Comparison of ENCODE assay signal across 10 cellular contexts in genomic region chrX:13082286-13083065, GRCh38. TPM values are rescaled to one million over a fixed set of nuclear protein-coding genes. Genes with fewer than 3 reads are reported as not detected.
DNase-seq lines count a peak whose midpoint lies in the region; ATAC-seq and TF ChIP-seq lines count a peak whose summit lies in the region.
"Had no signal": no experiment of that assay in that cellular context is flagged by ENCODE, and none has a peak within 500 bp of the region (broad histone marks: within the 10 kb centered on the region; RNA-seq: fewer than 3 reads in every experiment).

No MANE protein-coding gene starts in this region.

- POLR2A ChIA-PET in CD8-positive, alpha-beta memory T cell (lab: Charles Lee) = interaction anchor here (1.0 to 3.6 kb wide), 9 partner anchors 8 to 136 kb away, joined by 3 to 35 read pairs (median 5); partner anchors contain the start of gene TMSB4X
- POLR2A ChIA-PET in naive thymus-derived CD8-positive, alpha-beta T cell (lab: Charles Lee) = interaction anchor here (0.6 to 20.9 kb wide), 19 partner anchors 8 to 134 kb away, joined by 3 to 1055 read pairs (median 6); partner anchors contain the start of gene TMSB4X
- POLR2A ChIA-PET in WTC11 (lab: Charles Lee) = no interaction called here

- no peaks in the 10 kb centered on the region for H3K36me3 ChIP-seq in CD8-positive, alpha-beta memory T cell (ENCODE audit: insufficient read depth, low read length)

- H3K36me3 Mint-ChIP-seq in CD8-positive, alpha-beta memory T cell = peaks cover 0 to 9% (median 0%) of the 10 kb centered on the region in 3 donors
- no peaks in the 10 kb centered on the region for H3K36me3 Mint-ChIP-seq in activated naive CD8-positive, alpha-beta T cell
- peaks cover 0 to 2% (median 0%) of the 10 kb centered on the region in 3 donors for H3K36me3 Mint-ChIP-seq in naive thymus-derived CD8-positive, alpha-beta T cell
- no peaks in the 10 kb centered on the region for H3K36me3 Mint-ChIP-seq in WTC11

- H3K4me3 ChIP-seq in CD8-positive, alpha-beta memory T cell (ENCODE audit: low read length) = peak overlapping the region; percentile 5
- H3K4me3 ChIP-seq in HL-60 (replicated peaks; ENCODE audit: insufficient read depth, low read length) = no peak overlapping the region

- ATAC-seq in naive thymus-derived CD8-positive, alpha-beta T cell = peak; percentile 38 to 50
- ATAC-seq in GM19467 (IDR thresholded peaks at IDR 0.05; ENCODE audit: unreplicated experiment) (no peak), WTC11 (no peak)

- no peaks in the 10 kb centered on the region for H3K9me3 ChIP-seq in CD8-positive, alpha-beta memory T cell (ENCODE audit: low read length)

- H3K27ac Mint-ChIP-seq in CD8-positive, alpha-beta memory T cell = peak overlapping the region; percentile 88 to 98 (median 92)
- H3K27ac Mint-ChIP-seq in activated naive CD8-positive, alpha-beta T cell = peak overlapping the region; percentile 96
- H3K27ac Mint-ChIP-seq in naive thymus-derived CD8-positive, alpha-beta T cell = peak overlapping the region; percentile 90 to 100 (median 94)
- no peak overlapping the region for H3K27ac Mint-ChIP-seq in WTC11

- peaks cover 0 to 28% of the 10 kb centered on the region in 2 donors for H3K27me3 Mint-ChIP-seq in CD8-positive, alpha-beta memory T cell
- H3K27me3 Mint-ChIP-seq in activated naive CD8-positive, alpha-beta T cell = no peaks in the 10 kb centered on the region
- no peaks in the 10 kb centered on the region for H3K27me3 Mint-ChIP-seq in naive thymus-derived CD8-positive, alpha-beta T cell
- H3K27me3 Mint-ChIP-seq in WTC11 (ENCODE audit: low read depth) = no peaks in the 10 kb centered on the region; the same call in 1 of the 2 replicates

- H3K9me3 Mint-ChIP-seq in CD8-positive, alpha-beta memory T cell = no peaks in the 10 kb centered on the region
- H3K9me3 Mint-ChIP-seq in activated naive CD8-positive, alpha-beta T cell (ENCODE audit: low read depth) = no peaks in the 10 kb centered on the region
- H3K9me3 Mint-ChIP-seq in naive thymus-derived CD8-positive, alpha-beta T cell = no peaks in the 10 kb centered on the region
- H3K9me3 Mint-ChIP-seq in WTC11 = no peaks in the 10 kb centered on the region

- DNase-seq in CD8-positive, alpha-beta memory T cell = peak in 1 of 5 donors; percentile 54
- DNase-seq in HL-60 (ENCODE audit: low read depth in 1 of 2, low spot score in 1 of 2) (peak in 1 of 2 experiments; percentile 18), NCI-H1417 treated with DMSO at 0.1 percent for 48 hours (lab: John Stamatoyannopoulos, UW) (no peak), WTC11 (ENCODE audit: low spot score) (no peak), GM20000 (ENCODE audit: low spot score) (no peak)
- DNase-seq in naive thymus-derived CD8-positive, alpha-beta T cell = peak in 2 of 10 donors; percentile 28 to 44
- DNase-seq: NCI-H446 treated with DMSO at 0.1 percent for 48 hours had no signal

- CTCF ChIA-PET in CD8-positive, alpha-beta memory T cell (lab: Charles Lee) = interaction anchor here (1.2 to 2.8 kb wide), 8 partner anchors 9 to 136 kb away, joined by 3 to 18 read pairs (median 7); no protein-coding TSS in a partner anchor
- CTCF ChIA-PET in WTC11 (lab: Charles Lee) = no interaction called here

- TF ChIP-seq CTCF in HL-60 (IDR thresholded peaks at IDR 0.05; ENCODE audit: insufficient read depth, low read length) (no peak), WTC11 (IDR thresholded peaks at IDR 0.05) (no peak), GM20000 (IDR thresholded peaks at IDR 0.05; ENCODE audit: extremely low read depth, missing control alignments) (no peak)

- H3K27ac ChIP-seq in CD8-positive, alpha-beta memory T cell (ENCODE audit: low read depth, low read length) = peak overlapping the region; percentile 2
- H3K27ac ChIP-seq in HL-60 (replicated peaks) = peak overlapping the region; percentile 97

- no peaks in the 10 kb centered on the region for H3K27me3 ChIP-seq in CD8-positive, alpha-beta memory T cell (ENCODE audit: insufficient read depth, low read length, poor library complexity, severe bottlenecking)
- no peaks in the 10 kb centered on the region for H3K27me3 ChIP-seq in HL-60 (ENCODE audit: insufficient read depth, poor library complexity, severe bottlenecking)

- peaks cover 95% of the 10 kb centered on the region for H3K4me1 ChIP-seq in CD8-positive, alpha-beta memory T cell (ENCODE audit: insufficient read depth, low read length)

- peaks cover 81 to 96% (median 95%) of the 10 kb centered on the region in 3 donors for H3K4me1 Mint-ChIP-seq in CD8-positive, alpha-beta memory T cell
- H3K4me1 Mint-ChIP-seq in activated naive CD8-positive, alpha-beta T cell (ENCODE audit: low read depth) = peaks cover 88% of the 10 kb centered on the region
- peaks cover 23 to 94% (median 82%) of the 10 kb centered on the region in 4 donors for H3K4me1 Mint-ChIP-seq in naive thymus-derived CD8-positive, alpha-beta T cell
- H3K4me1 Mint-ChIP-seq in WTC11 = peaks cover 25% of the 10 kb centered on the region

- H3K4me3 Mint-ChIP-seq in CD8-positive, alpha-beta memory T cell = peak overlapping the region; percentile 24 to 74 (median 64)
- peak overlapping the region; percentile 61 for H3K4me3 Mint-ChIP-seq in activated naive CD8-positive, alpha-beta T cell
- H3K4me3 Mint-ChIP-seq in naive thymus-derived CD8-positive, alpha-beta T cell = peak overlapping the region in 9 of 10 donors; percentile 55 to 79 (median 66)
- no peak overlapping the region for H3K4me3 Mint-ChIP-seq in WTC11

TF ChIP-seq in WTC11, 78 proteins besides CTCF, POLR2A, EP300 and RAD21:
- TF ChIP-seq ETV6 (CRISPR knock-in tag; IDR thresholded peaks at IDR 0.05) (no peak), ZNF219 (CRISPR knock-in tag; IDR thresholded peaks at IDR 0.05; ENCODE audit: borderline replicate concordance) (no peak)

RNA-seq across cellular contexts. Expression of gene FAM9C, which starts 38.1 kb away (rescaled TPM):
- not detected for total RNA-seq in CD8-positive, alpha-beta memory T cell
- polyA plus RNA-seq in CD8-positive, alpha-beta memory T cell = not detected
- not detected for total RNA-seq in naive thymus-derived CD8-positive, alpha-beta T cell
- not detected for polyA plus RNA-seq in naive thymus-derived CD8-positive, alpha-beta T cell
- 0.07 to 0.28 TPM in 2 of 3 replicates, not detected in the other for total RNA-seq in WTC11 (2021)
- total RNA-seq: lung microvascular endothelial cell had no signal

Comparison
In these comparisons a context has a peak if more than half of its experiments do, and no peak if none do; other contexts are left out.
1. ATAC-seq: peak in naive thymus-derived CD8-positive, alpha-beta T cell (2 of 2); none in GM19467 (single experiment) and WTC11 (single experiment).